In genomic region chr1:222242492-222242891, GRCh38 we compare ENCODE assay signal across 27 cellular contexts.
"Had no signal": no experiment of that assay in that cellular context is flagged by ENCODE, and none has a peak within 500 bp of the region (broad histone marks: within the 10 kb centered on the region; RNA-seq: fewer than 3 reads in every experiment).

No MANE protein-coding gene starts in this region.

- DNase-seq: activated CD4-positive, alpha-beta memory T cell treated with anti-CD3 and anti-CD28 coated beads, Interleukin-2, amount 10 ng/mL, durations not matched to agents 7 days and 5 days; activated CD4-positive, alpha-beta T cell treated with anti-CD3 and anti-CD28 coated beads for 1 hour; activated CD4-positive, alpha-beta T cell treated with anti-CD3 and anti-CD28 coated beads for 4 hours; activated CD4-positive, alpha-beta T cell treated with anti-CD3 and anti-CD28 coated beads, Interleukin-2, amount 10 ng/mL, durations not matched to agents 7 days and 5 days; activated CD4-positive, alpha-beta T cell treated with anti-CD3 and anti-CD28 coated beads, Interleukin-2, amount 50 U/mL, for 4 hours; activated effector memory CD4-positive, alpha-beta T cell treated with Interleukin-2 at 50 U/mL for 16 hours; activated gamma-delta T cell treated with Interleukin-2 at 50 U/mL for 16 hours; activated naive CD4-positive, alpha-beta T cell treated with Interleukin-2 at 50 U/mL for 16 hours; activated naive CD8-positive, alpha-beta T cell treated with anti-CD3 and anti-CD28 coated beads for 36 hours; activated naive CD8-positive, alpha-beta T cell treated with anti-CD3 and anti-CD28 coated beads, Interleukin-2, amount 50 U/mL, for 24 hours; activated T-cell treated with anti-CD3 and anti-CD28 coated beads, Interleukin-2, amount 50 U/mL, for 4 hours; adrenal gland; amygdala; aorta; body of pancreas; caudate nucleus; cortex of kidney; dermis blood vessel endothelial cell; effector CD4-positive, alpha-beta T cell; esophagus squamous epithelium; foreskin melanocyte; heart right ventricle; T-helper 17 cell had no signal

- H3K9me3 Mint-ChIP-seq: activated CD4-positive, alpha-beta memory T cell treated with anti-CD3 and anti-CD28 coated beads, Interleukin-2, amount 10 ng/mL, durations not matched to agents 7 days and 5 days; activated CD4-positive, alpha-beta T cell treated with anti-CD3 and anti-CD28 coated beads, Interleukin-2, amount 10 ng/mL, durations not matched to agents 7 days and 5 days; activated naive CD4-positive, alpha-beta T cell treated with anti-CD3 and anti-CD28 coated beads, Interleukin-2, amount 50 U/mL, for 24 hours; activated naive CD8-positive, alpha-beta T cell treated with anti-CD3 and anti-CD28 coated beads for 36 hours; activated naive CD8-positive, alpha-beta T cell treated with anti-CD3 and anti-CD28 coated beads, Interleukin-2, amount 50 U/mL, for 24 hours; activated T-cell treated with anti-CD3 and anti-CD28 coated beads, Interleukin-2, amount 50 U/mL, for 4 hours; activated T-helper 17 cell treated with anti-CD3 and anti-CD28 coated beads, Interleukin-2, amount 50 U/mL, for 72 hours; T-helper 2 cell treated with Interferon-gamma antibody and Interleukin-4, amounts not matched to agents 5 μg/mL and 100 μg/mL, for 36 hours had no signal

- H3K27me3 Mint-ChIP-seq: activated CD4-positive, alpha-beta memory T cell treated with anti-CD3 and anti-CD28 coated beads, Interleukin-2, amount 10 ng/mL, durations not matched to agents 7 days and 5 days; activated CD4-positive, alpha-beta T cell treated with anti-CD3 and anti-CD28 coated beads, Interleukin-2, amount 10 ng/mL, durations not matched to agents 7 days and 5 days; activated naive CD4-positive, alpha-beta T cell treated with anti-CD3 and anti-CD28 coated beads, Interleukin-2, amount 50 U/mL, for 24 hours; activated naive CD8-positive, alpha-beta T cell treated with anti-CD3 and anti-CD28 coated beads for 36 hours; activated naive CD8-positive, alpha-beta T cell treated with anti-CD3 and anti-CD28 coated beads, Interleukin-2, amount 50 U/mL, for 24 hours; activated T-helper 17 cell treated with anti-CD3 and anti-CD28 coated beads, Interleukin-2, amount 50 U/mL, for 72 hours had no signal

- H3K27ac Mint-ChIP-seq: activated CD4-positive, alpha-beta memory T cell treated with anti-CD3 and anti-CD28 coated beads, Interleukin-2, amount 10 ng/mL, durations not matched to agents 7 days and 5 days; activated CD4-positive, alpha-beta T cell treated with anti-CD3 and anti-CD28 coated beads, Interleukin-2, amount 10 ng/mL, durations not matched to agents 7 days and 5 days; activated naive CD4-positive, alpha-beta T cell treated with anti-CD3 and anti-CD28 coated beads, Interleukin-2, amount 50 U/mL, for 24 hours; activated naive CD8-positive, alpha-beta T cell treated with anti-CD3 and anti-CD28 coated beads for 36 hours; activated naive CD8-positive, alpha-beta T cell treated with anti-CD3 and anti-CD28 coated beads, Interleukin-2, amount 50 U/mL, for 24 hours; activated T-helper 17 cell treated with anti-CD3 and anti-CD28 coated beads, Interleukin-2, amount 50 U/mL, for 72 hours; T-helper 17 cell; T-helper 2 cell treated with Interferon-gamma antibody and Interleukin-4, amounts not matched to agents 5 μg/mL and 100 μg/mL, for 36 hours had no signal

- H3K4me3 Mint-ChIP-seq: activated CD4-positive, alpha-beta memory T cell treated with anti-CD3 and anti-CD28 coated beads, Interleukin-2, amount 10 ng/mL, durations not matched to agents 7 days and 5 days; activated CD4-positive, alpha-beta T cell treated with anti-CD3 and anti-CD28 coated beads, Interleukin-2, amount 10 ng/mL, durations not matched to agents 7 days and 5 days; activated naive CD4-positive, alpha-beta T cell treated with anti-CD3 and anti-CD28 coated beads, Interleukin-2, amount 50 U/mL, for 24 hours; activated naive CD8-positive, alpha-beta T cell treated with anti-CD3 and anti-CD28 coated beads for 36 hours; activated naive CD8-positive, alpha-beta T cell treated with anti-CD3 and anti-CD28 coated beads, Interleukin-2, amount 50 U/mL, for 24 hours; activated T-cell treated with anti-CD3 and anti-CD28 coated beads, Interleukin-2, amount 50 U/mL, for 4 hours; activated T-helper 17 cell treated with anti-CD3 and anti-CD28 coated beads, Interleukin-2, amount 50 U/mL, for 72 hours; T-helper 17 cell; T-helper 2 cell treated with Interferon-gamma antibody and Interleukin-4, amounts not matched to agents 5 μg/mL and 100 μg/mL, for 36 hours had no signal

- H3K36me3 Mint-ChIP-seq: activated naive CD8-positive, alpha-beta T cell treated with anti-CD3 and anti-CD28 coated beads for 36 hours had no signal

- H3K4me1 Mint-ChIP-seq: activated CD4-positive, alpha-beta memory T cell treated with anti-CD3 and anti-CD28 coated beads, Interleukin-2, amount 10 ng/mL, durations not matched to agents 7 days and 5 days; activated CD4-positive, alpha-beta T cell treated with anti-CD3 and anti-CD28 coated beads, Interleukin-2, amount 10 ng/mL, durations not matched to agents 7 days and 5 days; activated naive CD8-positive, alpha-beta T cell treated with anti-CD3 and anti-CD28 coated beads for 36 hours; activated naive CD8-positive, alpha-beta T cell treated with anti-CD3 and anti-CD28 coated beads, Interleukin-2, amount 50 U/mL, for 24 hours; activated T-helper 17 cell treated with anti-CD3 and anti-CD28 coated beads, Interleukin-2, amount 50 U/mL, for 72 hours had no signal

- ATAC-seq: activated naive CD8-positive, alpha-beta T cell treated with anti-CD3 and anti-CD28 coated beads, Interleukin-2, amount 50 U/mL, for 24 hours; activated T-cell treated with anti-CD3 and anti-CD28 coated beads, Interleukin-2, amount 50 U/mL, for 4 hours; activated T-helper 17 cell treated with anti-CD3 and anti-CD28 coated beads, Interleukin-2, amount 50 U/mL, for 72 hours; body of pancreas; gastroesophageal sphincter; heart right ventricle; T-helper 17 cell had no signal
